11 cellular contexts compared by ENCODE assay signal in the genomic region with DNA sequence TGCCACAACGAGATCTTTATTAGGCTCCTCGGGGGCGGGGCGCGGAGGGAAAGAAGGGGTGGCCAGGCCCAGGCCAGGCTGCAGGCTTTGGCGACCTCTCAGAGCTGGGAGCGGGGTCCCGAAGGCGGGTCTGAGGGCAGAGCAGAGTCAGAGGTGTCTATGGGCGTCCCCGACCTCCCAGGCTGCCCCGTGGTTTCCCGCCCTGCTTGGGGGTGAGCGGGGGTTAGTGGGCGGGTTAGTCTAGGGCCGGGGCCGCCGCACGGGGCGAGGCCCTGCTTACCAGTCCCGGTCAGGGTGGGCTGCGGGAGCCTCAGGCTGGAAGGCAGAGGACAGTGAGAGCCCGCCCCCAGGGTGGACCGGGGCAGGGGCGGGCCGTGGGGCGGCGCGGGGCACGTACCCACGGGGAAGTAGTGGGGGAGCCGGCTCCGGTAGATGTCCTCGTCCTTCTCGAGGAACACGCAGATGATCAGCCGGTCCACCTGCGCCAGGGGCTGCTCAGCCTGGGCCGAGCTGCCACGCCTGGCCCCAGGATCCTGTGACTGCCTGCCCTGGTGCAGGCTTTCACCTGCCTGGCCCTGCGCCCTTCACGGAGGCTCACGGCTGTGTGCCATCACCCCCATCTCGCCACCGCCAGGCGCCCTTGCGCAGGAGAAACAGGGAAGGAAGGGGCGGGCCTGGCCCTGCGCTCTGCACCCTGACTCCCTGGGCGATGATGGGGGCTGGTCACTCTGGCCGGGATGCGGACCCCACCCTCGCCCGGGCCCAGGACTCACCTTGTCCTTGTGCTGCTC. TPM values are rescaled to one million over a fixed set of nuclear protein-coding genes. Genes with fewer than 3 reads are reported as not detected.
DNase-seq lines count a peak whose midpoint lies in the region; ATAC-seq and TF ChIP-seq lines count a peak whose summit lies in the region.
"Had no signal": no experiment of that assay in that cellular context is flagged by ENCODE, and none has a peak within 500 bp of the region (broad histone marks: within the 10 kb centered on the region; RNA-seq: fewer than 3 reads in every experiment).

No MANE protein-coding gene starts in this region.

- H3K4me1 ChIP-seq in GM23338 (ENCODE audit: insufficient read depth) (peaks cover 10% of the 10 kb centered on the region), OCI-LY1 (ENCODE audit: insufficient read depth, low read length, severe bottlenecking) (peaks cover 21% of the 10 kb centered on the region), heart right ventricle (peaks cover 23 to 56% (median 38%) of the 10 kb centered on the region in 9 donors)

- H3K27me3 ChIP-seq in GM23338 (ENCODE audit: insufficient read depth): peaks cover 37% of the 10 kb centered on the region
- 0 out of 2 replicates have a peak, but pooled peaks cover under 1% of the 10 kb centered on the region for H3K27me3 ChIP-seq in OCI-LY1 (ENCODE audit: insufficient read depth, low read length)
- H3K27me3 ChIP-seq in heart right ventricle: peaks cover 0 to 43% (median 0%) of the 10 kb centered on the region in 7 donors
- H3K27me3 ChIP-seq in dorsolateral prefrontal cortex: no peaks in the 10 kb centered on the region
- H3K27me3 ChIP-seq: gastrocnemius medialis had no signal

- intact Hi-C loops in heart right ventricle (cut with DNase I) (loop anchor here in 1 of 10 donors (2.0 kb wide), 1 partner anchor 152 kb away; no protein-coding TSS in a partner anchor), dorsolateral prefrontal cortex (cut with DNase I) (no loop called here)

- TF ChIP-seq CTCF in GM23338 (conservative IDR thresholded peaks at IDR 0.05; ENCODE audit: low read depth in 2 of 2) (peak in 1 of 2 experiments; percentile 49; a peak in 2 of 4 replicates), OCI-LY1 (IDR thresholded peaks at IDR 0.05; ENCODE audit: low read length) (peak; percentile 13; the same call in 1 of the 2 replicates), heart right ventricle (IDR thresholded peaks at IDR 0.05) (no peak), dorsolateral prefrontal cortex (IDR thresholded peaks at IDR 0.05 in 54 of 56, conservative IDR thresholded peaks at IDR 0.05 in 2 of 56; ENCODE audit: low read depth in 1 of 56, partially characterized antibody in 56 of 56) (no peak)

- H3K9me2 ChIP-seq in GM23338 (ENCODE audit: insufficient read depth) (no peaks in the 10 kb centered on the region), OCI-LY1 (ENCODE audit: low read depth, low read length) (no peaks in the 10 kb centered on the region)

- H3K4me2 ChIP-seq in GM23338 (peak overlapping the region; percentile 88), OCI-LY1 (ENCODE audit: low read length) (peak overlapping the region; percentile 21; the same call in 1 of the 2 replicates)

- H4K20me1 ChIP-seq in GM23338 (replicated peaks; ENCODE audit: insufficient read depth): peaks cover 13% of the 10 kb centered on the region
- H4K20me1 ChIP-seq in OCI-LY1 (ENCODE audit: insufficient read depth, low read length): no peaks in the 10 kb centered on the region

- 0 out of 2 replicates have a peak, but pooled peaks cover 4% of the 10 kb centered on the region for H3K79me2 ChIP-seq in GM23338 (replicated peaks; ENCODE audit: insufficient read depth)
- H3K79me2 ChIP-seq in OCI-LY1 (ENCODE audit: insufficient read depth, low read length): no peaks in the 10 kb centered on the region

- peaks cover 17% of the 10 kb centered on the region for H3K27me3 Mint-ChIP-seq in GM23338 (ENCODE audit: insufficient read depth, low read depth, poor library complexity)

- H3K9me3 Mint-ChIP-seq in GM23338: no peaks in the 10 kb centered on the region

- H3F3A ChIP-seq in GM23338 (replicated peaks; ENCODE audit: low read depth) (peaks cover 23% of the 10 kb centered on the region; the same call in 1 of the 2 replicates), OCI-LY1 (ENCODE audit: insufficient read depth, low read length) (no peaks in the 10 kb centered on the region)

- H3K36me3 Mint-ChIP-seq in GM23338 (ENCODE audit: low read depth): peaks cover 43% of the 10 kb centered on the region

- H3K36me3 ChIP-seq in GM23338 (ENCODE audit: insufficient read depth) (no peaks in the 10 kb centered on the region), OCI-LY1 (ENCODE audit: insufficient read depth, low read length) (peaks cover 43% of the 10 kb centered on the region), heart right ventricle (peaks cover 0 to 51% (median 21%) of the 10 kb centered on the region in 9 donors)

- H3K9me3 ChIP-seq in OCI-LY1 (ENCODE audit: low read length) (no peaks in the 10 kb centered on the region), heart right ventricle (no peaks in the 10 kb centered on the region)
- H3K9me3 ChIP-seq: gastrocnemius medialis had no signal

- H3K4me3 ChIP-seq in GM23338 (peak overlapping the region; percentile 64), OCI-LY1 (ENCODE audit: low read depth, low read length, poor library complexity, severe bottlenecking) (peak overlapping the region; percentile 27), heart right ventricle (peak overlapping the region in 7 of 10 donors; percentile 12 to 53 (median 49)), dorsolateral prefrontal cortex (peak overlapping the region in 19 of 59 donors; percentile 2 to 61 (median 53))

- H2AFZ ChIP-seq in GM23338 (no peak overlapping the region), OCI-LY1 (ENCODE audit: low read length) (no peak overlapping the region)

- peaks cover 15% of the 10 kb centered on the region for H3K4me1 Mint-ChIP-seq in GM23338

- H3K9ac ChIP-seq in OCI-LY1 (ENCODE audit: low read length): no peak overlapping the region

- peak; percentile 82 for DNase-seq in GM23338 (ENCODE audit: low spot score)
- DNase-seq in heart right ventricle: no peak
- DNase-seq in retina: peak; percentile 67
- DNase-seq in A172 (ENCODE audit: low spot score): no peak
- DNase-seq in dorsolateral prefrontal cortex: no peak
- no peak for DNase-seq in NOMO-1 (lab: John Stamatoyannopoulos, UW; ENCODE audit: unreplicated experiment in 2 of 2)
- DNase-seq in activated T-cell treated with anti-CD3 and anti-CD28 coated beads, Interleukin-2, amount 50 U/mL, for 1 hour: no peak
- DNase-seq: gastrocnemius medialis, NCI-H2107 had no signal

- 71 to 72% methylated on average over 46 to 54 of the region's 54 CpGs for WGBS in heart right ventricle, 2 donors

- H3K27ac ChIP-seq in GM23338 (ENCODE audit: low read depth) (no peak overlapping the region), OCI-LY1 (ENCODE audit: low read depth, low read length, poor library complexity, severe bottlenecking) (no peak overlapping the region), heart right ventricle (no peak overlapping the region), dorsolateral prefrontal cortex (peak overlapping the region in 2 of 59 donors; percentile 6 to 31)

- ATAC-seq in GM23338: peak; percentile 62
- peak in 2 of 8 donors; percentile 1 to 16 for ATAC-seq in heart right ventricle
- ATAC-seq: gastrocnemius medialis had no signal

- H3K27ac Mint-ChIP-seq in GM23338: 0 out of 2 replicates have a peak overlapping the region, but pooled peaks have one; percentile 8

- H3K4me3 Mint-ChIP-seq in GM23338: peak overlapping the region; percentile 69

TF ChIP-seq in GM23338, 12 proteins besides CTCF, POLR2A, EP300 and RAD21:
- no peak for TF ChIP-seq JUNB (IDR thresholded peaks at IDR 0.05; ENCODE audit: unreplicated experiment)
- no peak for TF ChIP-seq NANOG (IDR thresholded peaks at IDR 0.05; ENCODE audit: borderline replicate concordance)
- no peak; the same call in 1 of the 2 replicates for TF ChIP-seq POLR2AphosphoS5 (IDR thresholded peaks at IDR 0.05; ENCODE audit: low read depth)
- no peak for TF ChIP-seq EZH2phosphoT487 (IDR thresholded peaks at IDR 0.05; ENCODE audit: unreplicated experiment)
TF ChIP-seq in GM23338: peak in this region for 0.

RNA-seq across cellular contexts. Expression of gene OTUB1, which starts 12.5 kb away (rescaled TPM):
- total RNA-seq in GM23338 (2014; rRNA removed; shearing (Covaris generic)): 94.7 and 122 TPM in 2 replicates
- polyA plus RNA-seq in GM23338 (2016; fragmentation: Nextera tagmentation; extraction: Ambion mirVana): 193 and 207 TPM in 2 replicates
- total RNA-seq in heart right ventricle: 10 to 100 TPM; 47.0 to 58.2 (median 49.8) TPM
- 10 to 100 TPM; 34.9 to 87.0 TPM for polyA plus RNA-seq in heart right ventricle
- 31.5 and 41.5 TPM in 2 replicates for total RNA-seq in A172 (2014; rRNA removed; shearing (Covaris generic))
- total RNA-seq in dorsolateral prefrontal cortex: 100 to 1,000 TPM in 104 of 120 experiments, 10 to 100 TPM in 16; 68.7 to 167 (median 128) TPM

RNA-seq across cellular contexts. Expression of gene COX8A, which starts 24.3 kb away (rescaled TPM):
- total RNA-seq in GM23338 (2014; rRNA removed; shearing (Covaris generic)): 385 and 427 TPM in 2 replicates
- polyA plus RNA-seq in GM23338 (2016; fragmentation: Nextera tagmentation; extraction: Ambion mirVana) (483 and 516 TPM in 2 replicates), heart right ventricle (1,000 to 10,000 TPM; 1,312 to 2,481 TPM)
- total RNA-seq in heart right ventricle (1,000 to 10,000 TPM in 6 of 10 donors, 100 to 1,000 TPM in 4; 868 to 1,274 (median 1,041) TPM), dorsolateral prefrontal cortex (100 to 1,000 TPM; 169 to 367 (median 264) TPM)
- 536 and 679 TPM in 2 replicates for total RNA-seq in A172 (2014; rRNA removed; shearing (Covaris generic))

RNA-seq across cellular contexts. Expression of gene FLRT1, which starts 37.0 kb away (rescaled TPM):
- 0.54 and 1.1 TPM in 2 replicates for total RNA-seq in GM23338 (2014; rRNA removed; shearing (Covaris generic))
- polyA plus RNA-seq in GM23338 (2016; fragmentation: Nextera tagmentation; extraction: Ambion mirVana) (0.40 and 0.76 TPM in 2 replicates), heart right ventricle (under 1 TPM; 0.22 to 0.44 TPM)
- total RNA-seq in heart right ventricle (under 1 TPM; 0.17 to 0.83 (median 0.39) TPM), dorsolateral prefrontal cortex (10 to 100 TPM in 101 of 120 experiments, 1 to 10 TPM in 19; 5.1 to 24.0 (median 13.6) TPM)
- total RNA-seq in A172 (2014; rRNA removed; shearing (Covaris generic)): not detected in 2 replicates
- total RNA-seq: gastrocnemius medialis, pulmonary artery endothelial cell had no signal

RNA-seq across cellular contexts. Expression of gene NAA40, which starts 60.0 kb away (rescaled TPM):
- total RNA-seq in GM23338 (2014; rRNA removed; shearing (Covaris generic)): 24.6 and 26.8 TPM in 2 replicates
- 10.1 and 12.1 TPM in 2 replicates for polyA plus RNA-seq in GM23338 (2016; fragmentation: Nextera tagmentation; extraction: Ambion mirVana)
- 10 to 100 TPM; 13.0 to 26.4 (median 19.7) TPM for total RNA-seq in heart right ventricle
- polyA plus RNA-seq in heart right ventricle: 10 to 100 TPM; 13.9 to 38.8 TPM
- total RNA-seq in A172 (2014; rRNA removed; shearing (Covaris generic)): 12.5 and 19.8 TPM in 2 replicates
- total RNA-seq in dorsolateral prefrontal cortex: 10 to 100 TPM; 18.7 to 46.0 (median 26.4) TPM

Comparison
In these comparisons a context has a peak if more than half of its experiments do, and no peak if none do; other contexts are left out.
1. DNase-seq: peak in GM23338 (single experiment) and retina (single experiment); none in heart right ventricle (0 of 2), A172 (single experiment), dorsolateral prefrontal cortex (0 of 10), NOMO-1 (0 of 2) and activated T-cell treated with anti-CD3 and anti-CD28 coated beads, Interleukin-2, amount 50 U/mL, for 1 hour (single experiment).